In genomic region chr11:17384002-17384511, GRCh38 we compare ENCODE assay signal across 8 cellular contexts. TPM values are rescaled to one million over a fixed set of nuclear protein-coding genes. Genes with fewer than 3 reads are reported as not detected.
DNase-seq lines count a peak whose midpoint lies in the region; ATAC-seq and TF ChIP-seq lines count a peak whose summit lies in the region.

No MANE protein-coding gene starts in this region.

- TF ChIP-seq CTCF in colonic mucosa (IDR thresholded peaks at IDR 0.05), result peak; percentile 89
- no peak for TF ChIP-seq CTCF in lower leg skin (IDR thresholded peaks at IDR 0.05)

- ATAC-seq in HG02981 (IDR thresholded peaks at IDR 0.05; ENCODE audit: unreplicated experiment), result peak; percentile 46
- no peak for ATAC-seq in GM18873 (IDR thresholded peaks at IDR 0.05; ENCODE audit: low FRiP score, unreplicated experiment)

- WGBS in lower leg skin, 2 donors, result 48 to 55% methylated on average over 6 of the region's 6 CpGs

- DNase-seq in GM03348 (ENCODE audit: low spot score), result peak; percentile 81
- peak; percentile 90 to 91 for DNase-seq in NCI-H446 (lab: John Stamatoyannopoulos, UW)
- DNase-seq in activated CD4-positive, alpha-beta T cell treated with anti-CD3 and anti-CD28 coated beads for 48 hours, result peak; percentile 84
- peak; percentile 80 for DNase-seq in colonic mucosa
- peak; percentile 43 to 95 for DNase-seq in lower leg skin (ENCODE audit: low spot score in 2 of 2)
- DNase-seq in stimulated activated CD4-positive, alpha-beta T cell treated with anti-CD3 and anti-CD28 coated beads, TNF-alpha, amount 100 ng/mL, for 48 hours (ENCODE audit: low read depth in 3 of 3), result peak; percentile 55 to 73 (median 58)

- no peaks in the 10 kb centered on the region for H3K4me1 ChIP-seq in colonic mucosa

- H3K4me3 ChIP-seq in colonic mucosa, result no peak overlapping the region
- no peak overlapping the region for H3K4me3 ChIP-seq in lower leg skin (ENCODE audit: low read depth, poor library complexity, severe bottlenecking)

- no peaks in the 10 kb centered on the region for H3K9me3 ChIP-seq in colonic mucosa

- no peaks in the 10 kb centered on the region for H3K27me3 ChIP-seq in colonic mucosa

- no peak overlapping the region for H3K9ac ChIP-seq in colonic mucosa (ENCODE audit: low read depth in 2 of 2, low read length in 2 of 2)

- no peak for TF ChIP-seq POLR2A in lower leg skin (IDR thresholded peaks at IDR 0.05)

- intact Hi-C loops in colonic mucosa (cut with DNase I) (loop anchor here (2.0 kb wide), 1 partner anchor 121 kb away; no protein-coding TSS in a partner anchor), lower leg skin (cut with DNase I; ENCODE audit: low total_unique reads) (loop anchor here (2.0 to 10.0 kb wide), 2 partner anchors 121 to 159 kb away; no protein-coding TSS in a partner anchor)

- H3K36me3 ChIP-seq in colonic mucosa, result no peaks in the 10 kb centered on the region

- H3K27ac ChIP-seq in colonic mucosa, result no peak overlapping the region

RNA-seq across cellular contexts. Expression of gene KCNJ11, which starts 4.4 kb away (rescaled TPM):
- total RNA-seq in colonic mucosa (1 to 10 TPM; 1.4 to 2.9 TPM), lower leg skin (10 to 100 TPM in 1 of 4 donors, 1 to 10 TPM in 3; 2.0 to 20.5 (median 4.7) TPM)

RNA-seq across cellular contexts. Expression of gene NCR3LG1, which starts 32.5 kb away (rescaled TPM):
- total RNA-seq in colonic mucosa (10 to 100 TPM in 1 of 2 donors, 1 to 10 TPM in 1; 9.3 to 11.3 TPM), lower leg skin (1 to 10 TPM; 4.6 to 6.5 (median 5.3) TPM)
